1 cellular context compared by ENCODE assay signal in the genomic region with DNA sequence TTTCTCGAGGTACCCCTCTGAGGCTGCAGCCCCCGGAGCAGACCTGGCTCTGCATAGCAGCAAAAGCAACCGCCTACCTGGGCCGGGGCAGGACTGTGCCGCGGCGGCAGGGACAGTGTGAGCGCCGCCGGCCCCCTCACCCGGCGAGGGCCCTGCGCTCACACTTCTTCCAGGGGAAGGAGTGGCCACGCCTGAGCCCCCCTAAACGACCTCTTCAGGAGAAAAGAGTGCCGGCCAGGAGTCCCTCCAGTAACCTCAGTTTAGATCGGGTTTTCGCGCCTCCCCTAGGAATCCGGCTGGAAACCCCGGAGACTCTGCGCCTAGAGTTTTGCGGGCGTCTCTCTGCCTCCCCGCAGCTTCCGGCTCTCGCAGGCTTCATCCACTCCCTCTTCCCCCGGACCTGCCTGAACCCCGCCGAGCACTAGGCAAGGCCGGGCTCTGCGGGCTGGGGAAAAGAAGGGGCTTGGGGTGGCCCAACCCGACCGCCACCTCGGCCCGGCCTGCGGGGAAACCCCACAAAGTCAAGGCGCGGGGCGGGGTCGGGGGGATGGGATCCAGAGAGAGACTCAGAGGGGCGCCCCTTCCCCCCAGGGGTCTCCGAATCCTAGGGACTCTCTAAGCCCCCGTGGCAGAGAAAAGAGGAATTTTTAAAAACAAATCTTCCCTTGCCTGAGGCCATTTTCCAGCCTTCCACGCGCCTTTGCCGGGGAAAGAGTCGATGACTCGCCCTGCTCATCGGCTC.
TF ChIP-seq lines count a peak whose summit lies in the region.

No MANE protein-coding gene starts in this region.

TF ChIP-seq in GM23338, 12 proteins besides CTCF, POLR2A, EP300 and RAD21:
- TF ChIP-seq, protein P1, sequence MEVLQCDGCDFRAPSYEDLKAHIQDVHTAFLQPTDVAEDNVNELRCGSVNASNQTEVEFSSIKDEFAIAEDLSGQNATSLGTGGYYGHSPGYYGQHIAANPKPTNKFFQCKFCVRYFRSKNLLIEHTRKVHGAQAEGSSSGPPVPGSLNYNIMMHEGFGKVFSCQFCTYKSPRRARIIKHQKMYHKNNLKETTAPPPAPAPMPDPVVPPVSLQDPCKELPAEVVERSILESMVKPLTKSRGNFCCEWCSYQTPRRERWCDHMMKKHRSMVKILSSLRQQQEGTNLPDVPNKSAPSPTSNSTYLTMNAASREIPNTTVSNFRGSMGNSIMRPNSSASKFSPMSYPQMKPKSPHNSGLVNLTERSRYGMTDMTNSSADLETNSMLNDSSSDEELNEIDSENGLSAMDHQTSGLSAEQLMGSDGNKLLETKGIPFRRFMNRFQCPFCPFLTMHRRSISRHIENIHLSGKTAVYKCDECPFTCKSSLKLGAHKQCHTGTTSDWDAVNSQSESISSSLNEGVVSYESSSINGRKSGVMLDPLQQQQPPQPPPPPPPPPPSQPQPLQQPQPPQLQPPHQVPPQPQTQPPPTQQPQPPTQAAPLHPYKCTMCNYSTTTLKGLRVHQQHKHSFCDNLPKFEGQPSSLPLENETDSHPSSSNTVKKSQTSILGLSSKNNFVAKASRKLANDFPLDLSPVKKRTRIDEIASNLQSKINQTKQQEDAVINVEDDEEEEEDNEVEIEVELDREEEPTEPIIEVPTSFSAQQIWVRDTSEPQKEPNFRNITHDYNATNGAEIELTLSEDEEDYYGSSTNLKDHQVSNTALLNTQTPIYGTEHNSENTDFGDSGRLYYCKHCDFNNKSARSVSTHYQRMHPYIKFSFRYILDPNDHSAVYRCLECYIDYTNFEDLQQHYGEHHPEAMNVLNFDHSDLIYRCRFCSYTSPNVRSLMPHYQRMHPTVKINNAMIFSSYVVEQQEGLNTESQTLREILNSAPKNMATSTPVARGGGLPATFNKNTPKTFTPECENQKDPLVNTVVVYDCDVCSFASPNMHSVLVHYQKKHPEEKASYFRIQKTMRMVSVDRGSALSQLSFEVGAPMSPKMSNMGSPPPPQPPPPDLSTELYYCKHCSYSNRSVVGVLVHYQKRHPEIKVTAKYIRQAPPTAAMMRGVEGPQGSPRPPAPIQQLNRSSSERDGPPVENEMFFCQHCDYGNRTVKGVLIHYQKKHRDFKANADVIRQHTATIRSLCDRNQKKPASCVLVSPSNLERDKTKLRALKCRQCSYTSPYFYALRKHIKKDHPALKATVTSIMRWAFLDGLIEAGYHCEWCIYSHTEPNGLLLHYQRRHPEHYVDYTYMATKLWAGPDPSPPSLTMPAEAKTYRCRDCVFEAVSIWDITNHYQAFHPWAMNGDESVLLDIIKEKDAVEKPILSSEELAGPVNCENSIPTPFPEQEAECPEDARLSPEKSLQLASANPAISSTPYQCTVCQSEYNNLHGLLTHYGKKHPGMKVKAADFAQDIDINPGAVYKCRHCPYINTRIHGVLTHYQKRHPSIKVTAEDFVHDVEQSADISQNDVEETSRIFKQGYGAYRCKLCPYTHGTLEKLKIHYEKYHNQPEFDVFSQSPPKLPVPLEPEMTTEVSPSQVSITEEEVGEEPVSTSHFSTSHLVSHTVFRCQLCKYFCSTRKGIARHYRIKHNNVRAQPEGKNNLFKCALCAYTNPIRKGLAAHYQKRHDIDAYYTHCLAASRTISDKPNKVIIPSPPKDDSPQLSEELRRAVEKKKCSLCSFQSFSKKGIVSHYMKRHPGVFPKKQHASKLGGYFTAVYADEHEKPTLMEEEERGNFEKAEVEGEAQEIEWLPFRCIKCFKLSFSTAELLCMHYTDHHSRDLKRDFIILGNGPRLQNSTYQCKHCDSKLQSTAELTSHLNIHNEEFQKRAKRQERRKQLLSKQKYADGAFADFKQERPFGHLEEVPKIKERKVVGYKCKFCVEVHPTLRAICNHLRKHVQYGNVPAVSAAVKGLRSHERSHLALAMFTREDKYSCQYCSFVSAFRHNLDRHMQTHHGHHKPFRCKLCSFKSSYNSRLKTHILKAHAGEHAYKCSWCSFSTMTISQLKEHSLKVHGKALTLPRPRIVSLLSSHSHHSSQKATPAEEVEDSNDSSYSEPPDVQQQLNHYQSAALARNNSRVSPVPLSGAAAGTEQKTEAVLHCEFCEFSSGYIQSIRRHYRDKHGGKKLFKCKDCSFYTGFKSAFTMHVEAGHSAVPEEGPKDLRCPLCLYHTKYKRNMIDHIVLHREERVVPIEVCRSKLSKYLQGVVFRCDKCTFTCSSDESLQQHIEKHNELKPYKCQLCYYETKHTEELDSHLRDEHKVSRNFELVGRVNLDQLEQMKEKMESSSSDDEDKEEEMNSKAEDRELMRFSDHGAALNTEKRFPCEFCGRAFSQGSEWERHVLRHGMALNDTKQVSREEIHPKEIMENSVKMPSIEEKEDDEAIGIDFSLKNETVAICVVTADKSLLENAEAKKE (CRISPR knock-in tag; IDR thresholded peaks at IDR 0.05) = no peak
- TF ChIP-seq POLR2AphosphoS5 (IDR thresholded peaks at IDR 0.05; ENCODE audit: low read depth) (no peak), NANOG (IDR thresholded peaks at IDR 0.05; ENCODE audit: borderline replicate concordance) (no peak), EZH2 (IDR thresholded peaks at IDR 0.05; ENCODE audit: low read depth, unreplicated experiment) (peak; percentile 65)
